27 cellular contexts compared by ENCODE assay signal in genomic region chr6:108243836-108244235, GRCh38. TPM values are rescaled to one million over a fixed set of nuclear protein-coding genes. Genes with fewer than 3 reads are reported as not detected.
DNase-seq lines count a peak whose midpoint lies in the region; ATAC-seq, FAIRE-seq and TF ChIP-seq lines count a peak whose summit lies in the region.
"Had no signal": no experiment of that assay in that cellular context is flagged by ENCODE, and none has a peak within 500 bp of the region (broad histone marks: within the 10 kb centered on the region; RNA-seq: fewer than 3 reads in every experiment).

No MANE protein-coding gene starts in this region.

- H3K9me3 ChIP-seq in GM23248 (ENCODE audit: low read depth) (no peaks in the 10 kb centered on the region), astrocyte (ENCODE audit: insufficient read depth, low read depth, low read length) (no peaks in the 10 kb centered on the region), psoas muscle (peaks cover 7% of the 10 kb centered on the region)
- H3K9me3 ChIP-seq: A549, BE2C had no signal

- TF ChIP-seq CTCF in astrocyte (IDR thresholded peaks at IDR 0.05; ENCODE audit: insufficient read depth, low read depth, low read length) (no peak), fibroblast of the aortic adventitia (IDR thresholded peaks at IDR 0.05; ENCODE audit: insufficient read depth, low read length) (no peak), psoas muscle (IDR thresholded peaks at IDR 0.05) (no peak)

- WGBS in GM23248 (ENCODE audit: low coverage in 1 of 2, low lambda C conversion rate in 2 of 2, missing lambda C conversion rate in 2 of 2), 2 experiments, result 87 to 97% methylated on average over 2 of the region's 2 CpGs
- WGBS in psoas muscle, 3 donors, result 94 to 99% (median 98%) methylated on average over 2 of the region's 2 CpGs

- no peak overlapping the region for H3K4me3 Mint-ChIP-seq in astrocyte (ENCODE audit: unreplicated experiment)
- H3K4me3 Mint-ChIP-seq: CD14-positive monocyte; CD4-positive, alpha-beta T cell; CD8-positive, alpha-beta memory T cell; HFFc6 had no signal

- peaks cover 29% of the 10 kb centered on the region for H3K36me3 Mint-ChIP-seq in astrocyte (ENCODE audit: low read depth, unreplicated experiment)

- no peak for FAIRE-seq in astrocyte (lab: Jason Lieb, UNC)
- FAIRE-seq: A549, D721Med, GM12878, H54 had no signal

- in situ Hi-C loops in GM23248 (cut with MboI), result no loop called here

- H3K79me2 ChIP-seq in GM23248 (ENCODE audit: insufficient read depth), result peaks cover 99% of the 10 kb centered on the region
- peaks cover 84% of the 10 kb centered on the region for H3K79me2 ChIP-seq in astrocyte (ENCODE audit: insufficient read depth, low read length)

- H3K9me2 ChIP-seq in GM23248 (ENCODE audit: insufficient read depth), result no peaks in the 10 kb centered on the region

- H3K4me2 ChIP-seq in GM23248 (ENCODE audit: unreplicated experiment) (no peak overlapping the region), astrocyte (ENCODE audit: low read length) (no peak overlapping the region)
- H3K4me2 ChIP-seq: A549; BLaER1 treated with 17β-estradiol and CSF1 and Interleukin-3, amounts not matched to agents 10 nM and 100 nM had no signal

- peaks cover 14% of the 10 kb centered on the region for H3K9me3 Mint-ChIP-seq in astrocyte (ENCODE audit: unreplicated experiment)

- peak; percentile 17 for DNase-seq in GM23248
- peak; percentile 18 for DNase-seq in astrocyte (ENCODE audit: low read depth)
- DNase-seq in dermis blood vessel endothelial cell, result peak; percentile 28
- DNase-seq in fibroblast of the aortic adventitia (ENCODE audit: low read depth), result peak; percentile 63
- no peak for DNase-seq in stimulated activated CD4-positive, alpha-beta T cell treated with anti-CD3 and anti-CD28 coated beads, Interleukin-2, amount 100 ng/mL, for 24 hours
- DNase-seq in anterior cingulate cortex (lab: John Stamatoyannopoulos, UW), result no peak
- no peak for DNase-seq in psoas muscle
- DNase-seq: 8988T; ACHN; AML-193; BE2C; CD4-positive, alpha-beta T cell; CD8-positive, alpha-beta memory T cell; DMS 273 treated with DMSO at 0.1 percent for 48 hours; DMS79; EL; GDM1; GOT3; HFFc6 had no signal

- no peaks in the 10 kb centered on the region for H3K4me1 ChIP-seq in GM23248 (ENCODE audit: insufficient read depth)
- no peaks in the 10 kb centered on the region for H3K4me1 ChIP-seq in astrocyte (ENCODE audit: insufficient read depth, low read length)
- peaks cover 4% of the 10 kb centered on the region for H3K4me1 ChIP-seq in psoas muscle
- H3K4me1 ChIP-seq: A549, HAP-1 had no signal

- no peaks in the 10 kb centered on the region for H3K27me3 Mint-ChIP-seq in astrocyte (ENCODE audit: low read depth, unreplicated experiment)
- H3K27me3 Mint-ChIP-seq: CD4-positive, alpha-beta T cell; CD8-positive, alpha-beta memory T cell had no signal

- H4K20me1 ChIP-seq in GM23248 (ENCODE audit: insufficient read depth) (peaks cover 16% of the 10 kb centered on the region; the same call in 1 of the 2 replicates), astrocyte (ENCODE audit: insufficient read depth, low read length) (peaks cover 83% of the 10 kb centered on the region)

- H3K27ac Mint-ChIP-seq in astrocyte (ENCODE audit: unreplicated experiment), result no peak overlapping the region
- H3K27ac Mint-ChIP-seq: CD4-positive, alpha-beta T cell; HFFc6 had no signal

- H3K4me1 Mint-ChIP-seq in astrocyte (ENCODE audit: low read depth, unreplicated experiment), result peaks cover 25% of the 10 kb centered on the region

- intact Hi-C loops in psoas muscle (cut with DNase I), result no loop called here

- peaks cover 3% of the 10 kb centered on the region; the same call in 1 of the 2 replicates for H3K36me3 ChIP-seq in GM23248 (ENCODE audit: low read depth)
- H3K36me3 ChIP-seq in astrocyte (ENCODE audit: insufficient read depth, low read length), result no peaks in the 10 kb centered on the region
- peaks cover 3 to 20% of the 10 kb centered on the region in 2 donors for H3K36me3 ChIP-seq in psoas muscle (ENCODE audit: insufficient read depth in 1 of 2, low read depth in 1 of 2)

- no peak overlapping the region for H2AFZ ChIP-seq in GM23248
- no peak overlapping the region for H2AFZ ChIP-seq in astrocyte (ENCODE audit: low read depth, low read length)

- H3K27ac ChIP-seq in GM23248 (no peak overlapping the region), astrocyte (ENCODE audit: low read depth, low read length) (no peak overlapping the region), psoas muscle (no peak overlapping the region)
- H3K27ac ChIP-seq: A549; BLaER1 treated with 17β-estradiol and CSF1 and Interleukin-3, amounts not matched to agents 10 nM and 100 nM had no signal

- H3F3A ChIP-seq in GM23248 (ENCODE audit: insufficient read depth), result no peaks in the 10 kb centered on the region

- ATAC-seq in GM18519 (IDR thresholded peaks at IDR 0.05; ENCODE audit: low FRiP score, unreplicated experiment) (no peak), psoas muscle (no peak)
- ATAC-seq: A549, GM12878 had no signal

- H3K27me3 ChIP-seq in GM23248 (replicated peaks; ENCODE audit: insufficient read depth), result no peaks in the 10 kb centered on the region
- H3K27me3 ChIP-seq in astrocyte (ENCODE audit: insufficient read depth, low read length), result no peaks in the 10 kb centered on the region
- H3K27me3 ChIP-seq in psoas muscle (ENCODE audit: insufficient read depth in 3 of 3, low read length in 2 of 3), result no peaks in the 10 kb centered on the region
- H3K27me3 ChIP-seq: BE2C; BLaER1 treated with 17β-estradiol and CSF1 and Interleukin-3, amounts not matched to agents 10 nM and 100 nM had no signal

- no peak overlapping the region for H3K9ac ChIP-seq in GM23248
- H3K9ac ChIP-seq in astrocyte (ENCODE audit: low read length), result no peak overlapping the region
- H3K9ac ChIP-seq: BLaER1 treated with 17β-estradiol and CSF1 and Interleukin-3, amounts not matched to agents 10 nM and 100 nM had no signal

- H3K4me3 ChIP-seq in GM23248 (no peak overlapping the region), astrocyte (ENCODE audit: insufficient read depth, low read depth, low read length) (no peak overlapping the region), fibroblast of the aortic adventitia (ENCODE audit: low read depth, low read length) (no peak overlapping the region), psoas muscle (no peak overlapping the region)
- H3K4me3 ChIP-seq: A549; BLaER1 treated with 17β-estradiol and CSF1 and Interleukin-3, amounts not matched to agents 10 nM and 100 nM; GM12878; HAP-1 had no signal

RNA-seq across cellular contexts. Expression of gene SNX3, which starts 17.0 kb away (rescaled TPM):
- 234 and 236 TPM in 2 replicates for total RNA-seq in GM23248 (2014; rRNA removed; shearing (Covaris generic))
- polyA plus RNA-seq in GM23248 (2016; fragmentation: Nextera tagmentation; extraction: Ambion mirVana) (403 and 420 TPM in 2 replicates), psoas muscle (100 to 1,000 TPM; 231 to 348 (median 237) TPM)
- total RNA-seq in astrocyte (154 and 165 TPM in 2 replicates), dermis blood vessel endothelial cell (212 and 228 TPM in 2 replicates), fibroblast of the aortic adventitia (ENCODE audit: low replicate concordance) (165 and 266 TPM in 2 replicates), psoas muscle (100 to 1,000 TPM; 165 to 204 (median 171) TPM)

RNA-seq across cellular contexts. Expression of gene AFG1L, which starts 51.0 kb away (rescaled TPM):
- 0.38 and 1.2 TPM in 2 replicates for total RNA-seq in GM23248 (2014; rRNA removed; shearing (Covaris generic))
- 3.5 and 4.1 TPM in 2 replicates for polyA plus RNA-seq in GM23248 (2016; fragmentation: Nextera tagmentation; extraction: Ambion mirVana)
- 6.4 and 7.9 TPM in 2 replicates for total RNA-seq in astrocyte
- 3.4 and 3.7 TPM in 2 replicates for total RNA-seq in dermis blood vessel endothelial cell
- total RNA-seq in fibroblast of the aortic adventitia (ENCODE audit: low replicate concordance), result 3.7 and 6.0 TPM in 2 replicates
- 10 to 100 TPM in 1 of 4 donors, 1 to 10 TPM in 3; 5.4 to 10.4 (median 6.6) TPM for total RNA-seq in psoas muscle
- polyA plus RNA-seq in psoas muscle, result 1 to 10 TPM; 2.4 to 3.3 (median 2.5) TPM

Comparison
In these comparisons a context has a peak if more than half of its experiments do, and no peak if none do; other contexts are left out.
1. DNase-seq: peak in GM23248 (single experiment), astrocyte (single experiment), dermis blood vessel endothelial cell (single experiment) and fibroblast of the aortic adventitia (single experiment); none in stimulated activated CD4-positive, alpha-beta T cell treated with anti-CD3 and anti-CD28 coated beads, Interleukin-2, amount 100 ng/mL, for 24 hours (0 of 2), anterior cingulate cortex (0 of 58) and psoas muscle (0 of 2).